32 cellular contexts compared by ENCODE assay signal in the genomic region with DNA sequence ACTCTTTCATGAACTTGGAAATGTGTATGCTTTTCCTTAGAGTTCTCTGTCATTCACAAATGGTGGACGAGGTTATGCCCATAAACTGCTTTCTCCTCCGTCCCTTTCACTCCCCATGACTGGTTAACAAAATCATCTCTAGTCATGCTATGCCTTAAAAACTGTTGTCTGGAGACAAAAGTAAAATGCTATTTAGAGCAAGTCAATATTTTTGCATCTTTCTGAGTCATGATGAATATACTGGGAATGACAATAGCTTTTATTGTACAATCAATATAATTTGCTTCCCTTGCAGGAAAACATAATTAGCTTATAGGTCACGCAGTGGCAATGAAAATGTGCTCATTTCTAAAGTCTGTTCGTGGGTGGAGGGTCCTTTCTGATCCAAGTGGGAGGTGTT.
"Had no signal": no experiment of that assay in that cellular context is flagged by ENCODE, and none has a peak within 500 bp of the region (broad histone marks: within the 10 kb centered on the region; RNA-seq: fewer than 3 reads in every experiment).

No MANE protein-coding gene starts in this region.

- H3K27ac Mint-ChIP-seq: activated CD4-positive, alpha-beta memory T cell treated with anti-CD3 and anti-CD28 coated beads for 36 hours; activated CD4-positive, alpha-beta T cell treated with anti-CD3 and anti-CD28 coated beads, Interleukin-2, amount 10 ng/mL, durations not matched to agents 24 days and 14 days; activated naive CD4-positive, alpha-beta T cell treated with anti-CD3 and anti-CD28 coated beads, Interleukin-2, amount 10 ng/mL, durations not matched to agents 7 days and 5 days; activated naive CD8-positive, alpha-beta T cell treated with anti-CD3 and anti-CD28 coated beads, Interleukin-2, amount 10 ng/mL, durations not matched to agents 7 days and 5 days; activated T-cell treated with anti-CD3 and anti-CD28 coated beads, Interleukin-2, amount 50 U/mL, for 24 hours; dendritic cell treated with granulocyte-macrophage colony-stimulating factor and Interleukin-4, amounts not matched to agents 40 ng/mL and 50 ng/mL, for 4 days; endodermal cell; naive B cell; T-helper 1 cell treated with Interleukin-12 subunit alpha and Interleukin-12 subunit beta and Interleukin-4 antibody, amounts not matched to agents 30 μg/mL and 1 μg/mL, for 36 hours had no signal

- H3K27me3 Mint-ChIP-seq: activated CD4-positive, alpha-beta memory T cell treated with anti-CD3 and anti-CD28 coated beads for 36 hours; activated CD4-positive, alpha-beta T cell treated with anti-CD3 and anti-CD28 coated beads, Interleukin-2, amount 10 ng/mL, durations not matched to agents 24 days and 14 days; activated naive CD4-positive, alpha-beta T cell treated with anti-CD3 and anti-CD28 coated beads, Interleukin-2, amount 10 ng/mL, durations not matched to agents 7 days and 5 days; activated T-cell treated with anti-CD3 and anti-CD28 coated beads, Interleukin-2, amount 50 U/mL, for 24 hours had no signal

- H3K9me3 ChIP-seq: breast epithelium, gastrocnemius medialis, pancreas, prostate gland, testis, transverse colon had no signal

- DNase-seq: activated CD4-positive, alpha-beta memory T cell treated with anti-CD3 and anti-CD28 coated beads for 36 hours; activated CD4-positive, alpha-beta T cell treated with anti-CD3 and anti-CD28 coated beads, Interleukin-2, amount 10 ng/mL, durations not matched to agents 24 days and 14 days; activated CD4-positive, CD25-positive, alpha-beta regulatory T cell treated with anti-CD3 and anti-CD28 coated beads, Interleukin-2, amount 50 U/mL, for 72 hours; activated CD8-positive, alpha-beta memory T cell treated with anti-CD3 and anti-CD28 coated beads, Interleukin-2, amount 50 U/mL, for 4 hours; activated gamma-delta T cell; activated naive CD4-positive, alpha-beta T cell treated with anti-CD3 and anti-CD28 coated beads, Interleukin-2, amount 10 ng/mL, durations not matched to agents 7 days and 5 days; activated naive CD8-positive, alpha-beta T cell treated with anti-CD3 and anti-CD28 coated beads, Interleukin-2, amount 10 ng/mL, durations not matched to agents 7 days and 5 days; activated T-cell treated with anti-CD3 and anti-CD28 coated beads, Interleukin-2, amount 50 U/mL, for 24 hours; amniotic stem cell; central memory CD4-positive, alpha-beta T cell; endodermal cell; gastrocnemius medialis; glutamatergic neuron; kidney; left colon; mammary epithelial cell; naive B cell; nucleus accumbens; pancreas; retina; stimulated activated CD4-positive, alpha-beta T cell treated with anti-CD3 and anti-CD28 coated beads, Interleukin-12 subunit alpha, Interleukin-12 subunit beta, amount 100 ng/mL, for 4 hours; stimulated activated CD4-positive, alpha-beta T cell treated with anti-CD3 and anti-CD28 coated beads, Interleukin-4, amount 100 ng/mL, for 1 hour; stimulated activated naive CD8-positive, alpha-beta T cell treated with anti-CD3 and anti-CD28 coated beads, Interleukin-15, Interleukin-2, amounts not matched to agents 100 U/mL and 50 U/mL, for 24 hours; T1000; testis; transverse colon had no signal

- H3K27ac ChIP-seq: gastrocnemius medialis, pancreas, prostate gland, skin epidermis had no signal

- H3K9me3 Mint-ChIP-seq: activated CD4-positive, alpha-beta memory T cell treated with anti-CD3 and anti-CD28 coated beads for 36 hours; activated CD4-positive, alpha-beta T cell treated with anti-CD3 and anti-CD28 coated beads, Interleukin-2, amount 10 ng/mL, durations not matched to agents 24 days and 14 days; activated naive CD4-positive, alpha-beta T cell treated with anti-CD3 and anti-CD28 coated beads, Interleukin-2, amount 10 ng/mL, durations not matched to agents 7 days and 5 days; activated naive CD8-positive, alpha-beta T cell treated with anti-CD3 and anti-CD28 coated beads, Interleukin-2, amount 10 ng/mL, durations not matched to agents 7 days and 5 days; activated T-cell treated with anti-CD3 and anti-CD28 coated beads, Interleukin-2, amount 50 U/mL, for 24 hours; dendritic cell treated with granulocyte-macrophage colony-stimulating factor and Interleukin-4, amounts not matched to agents 40 ng/mL and 50 ng/mL, for 4 days; endodermal cell; naive B cell; T-helper 1 cell treated with Interleukin-12 subunit alpha and Interleukin-12 subunit beta and Interleukin-4 antibody, amounts not matched to agents 30 μg/mL and 1 μg/mL, for 36 hours had no signal

- H3K4me3 Mint-ChIP-seq: activated CD4-positive, alpha-beta memory T cell treated with anti-CD3 and anti-CD28 coated beads for 36 hours; activated CD4-positive, alpha-beta T cell treated with anti-CD3 and anti-CD28 coated beads, Interleukin-2, amount 10 ng/mL, durations not matched to agents 24 days and 14 days; activated naive CD4-positive, alpha-beta T cell treated with anti-CD3 and anti-CD28 coated beads, Interleukin-2, amount 10 ng/mL, durations not matched to agents 7 days and 5 days; activated naive CD8-positive, alpha-beta T cell treated with anti-CD3 and anti-CD28 coated beads, Interleukin-2, amount 10 ng/mL, durations not matched to agents 7 days and 5 days; activated T-cell treated with anti-CD3 and anti-CD28 coated beads, Interleukin-2, amount 50 U/mL, for 24 hours; dendritic cell treated with granulocyte-macrophage colony-stimulating factor and Interleukin-4, amounts not matched to agents 40 ng/mL and 50 ng/mL, for 4 days; endodermal cell; naive B cell; neural crest cell; T-helper 1 cell treated with Interleukin-12 subunit alpha and Interleukin-12 subunit beta and Interleukin-4 antibody, amounts not matched to agents 30 μg/mL and 1 μg/mL, for 36 hours had no signal

- H3K4me3 ChIP-seq: gastrocnemius medialis, pancreas, prostate gland, skin epidermis, testis, transverse colon had no signal

- H3K4me1 ChIP-seq: gastrocnemius medialis, pancreas, prostate gland had no signal

- H3K4me1 Mint-ChIP-seq: activated CD4-positive, alpha-beta T cell treated with anti-CD3 and anti-CD28 coated beads, Interleukin-2, amount 10 ng/mL, durations not matched to agents 24 days and 14 days; activated naive CD4-positive, alpha-beta T cell treated with anti-CD3 and anti-CD28 coated beads, Interleukin-2, amount 10 ng/mL, durations not matched to agents 7 days and 5 days; activated naive CD8-positive, alpha-beta T cell treated with anti-CD3 and anti-CD28 coated beads, Interleukin-2, amount 10 ng/mL, durations not matched to agents 7 days and 5 days; naive B cell had no signal

- H3K36me3 ChIP-seq: breast epithelium, gastrocnemius medialis, pancreas, prostate gland, transverse colon had no signal

- H3K27me3 ChIP-seq: breast epithelium, gastrocnemius medialis, pancreas, testis, transverse colon had no signal

- H3K36me3 Mint-ChIP-seq: activated CD4-positive, alpha-beta memory T cell treated with anti-CD3 and anti-CD28 coated beads for 36 hours; activated naive CD4-positive, alpha-beta T cell treated with anti-CD3 and anti-CD28 coated beads, Interleukin-2, amount 10 ng/mL, durations not matched to agents 7 days and 5 days; activated naive CD8-positive, alpha-beta T cell treated with anti-CD3 and anti-CD28 coated beads, Interleukin-2, amount 10 ng/mL, durations not matched to agents 7 days and 5 days; naive B cell had no signal
